Comparison of ENCODE assay signal across 1 cellular context in genomic region chr3:134873789-134874188, GRCh38.
TF ChIP-seq lines count a peak whose summit lies in the region.

No MANE protein-coding gene starts in this region.

TF ChIP-seq in HepG2, 621 proteins besides CTCF, POLR2A, EP300 and RAD21 (continued from another document):
- TF ChIP-seq MAFK (conservative IDR thresholded peaks at IDR 0.05 in 1 of 2, IDR thresholded peaks at IDR 0.05 in 1 of 2; ENCODE audit: low read length in 2 of 2): peak; percentile 74 to 87
